Comparison of ENCODE assay signal across 12 cellular contexts in the genomic region with DNA sequence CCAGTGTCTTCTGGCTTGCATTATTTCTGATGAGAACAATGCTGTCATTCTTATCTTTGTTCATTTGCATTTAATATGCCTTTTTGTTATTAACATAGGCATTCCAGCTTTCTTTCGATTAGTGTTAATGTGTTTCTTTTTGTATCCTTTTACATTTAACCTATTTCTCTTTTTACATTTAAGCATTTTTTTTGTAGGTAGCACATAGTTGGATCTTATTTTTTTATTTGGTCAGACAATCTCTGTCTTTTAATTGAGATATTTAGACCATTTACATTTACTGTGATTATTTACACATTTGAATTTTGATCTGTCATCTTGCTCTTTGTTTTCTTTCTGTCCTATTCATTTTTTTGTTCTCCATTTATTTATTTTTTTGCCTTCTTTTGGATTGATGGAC. TPM values are rescaled to one million over a fixed set of nuclear protein-coding genes. Genes with fewer than 3 reads are reported as not detected.
"Had no signal": no experiment of that assay in that cellular context is flagged by ENCODE, and none has a peak within 500 bp of the region (broad histone marks: within the 10 kb centered on the region; RNA-seq: fewer than 3 reads in every experiment).

No MANE protein-coding gene starts in this region.

- H3K4me1 ChIP-seq: HAP-1 had no signal

- H3K36me3 ChIP-seq: HAP-1 had no signal

- H3K27ac ChIP-seq: GM23248, HL-60, KMS-11 had no signal

- H3K4me3 ChIP-seq: GM23248, HAP-1 had no signal

- ATAC-seq: HepG2 had no signal

- DNase-seq: GM23248, GOT3, H7, HFFc6, IMR-90, KBM-7 had no signal

- FAIRE-seq: HepG2 had no signal

RNA-seq across cellular contexts. Expression of gene KIF26A, which starts 14.5 kb away (rescaled TPM):
- total RNA-seq: GM23248, HepG2, IMR-90 had no signal
- polyA plus RNA-seq: GM23248, HepG2, IMR-90 had no signal

RNA-seq across cellular contexts. Expression of gene ASPG, which starts 38.4 kb away (rescaled TPM):
- total RNA-seq: GM23248, H4, HepG2, HFFc6, HT1080, IMR-90 had no signal
- polyA plus RNA-seq: GM23248, HepG2, IMR-90 had no signal
